In genomic region chr12:65123435-65124063, GRCh38 we compare ENCODE assay signal across 1 cellular context.
TF ChIP-seq lines count a peak whose summit lies in the region.

No MANE protein-coding gene starts in this region.

TF ChIP-seq in HepG2, 621 proteins besides CTCF, POLR2A, EP300 and RAD21 (continued from another document):
- TF ChIP-seq FOXP4 (CRISPR knock-in tag; IDR thresholded peaks at IDR 0.05) (no peak), E2F1 (CRISPR knock-in tag; IDR thresholded peaks at IDR 0.05) (no peak), SRY (CRISPR knock-in tag; IDR thresholded peaks at IDR 0.05) (no peak), CEBPG (CRISPR knock-in tag; IDR thresholded peaks at IDR 0.05) (no peak), HOXA7 (CRISPR knock-in tag; IDR thresholded peaks at IDR 0.05) (no peak), ZBTB33 (CRISPR knock-in tag; IDR thresholded peaks at IDR 0.05) (no peak), ZNF674 (CRISPR knock-in tag; IDR thresholded peaks at IDR 0.05; ENCODE audit: low read depth) (no peak), ADNP (CRISPR knock-in tag; IDR thresholded peaks at IDR 0.05) (no peak), PRMT3 (CRISPR knock-in tag; IDR thresholded peaks at IDR 0.05; ENCODE audit: borderline replicate concordance, low read depth) (no peak), ZFY (CRISPR knock-in tag; IDR thresholded peaks at IDR 0.05) (no peak), SP5 (CRISPR knock-in tag; IDR thresholded peaks at IDR 0.05; ENCODE audit: borderline replicate concordance, low read depth) (no peak), NONO (IDR thresholded peaks at IDR 0.05) (no peak), NONO (CRISPR knock-in tag; conservative IDR thresholded peaks at IDR 0.05) (no peak), NFRKB (IDR thresholded peaks at IDR 0.05) (no peak), ZNF160 (CRISPR knock-in tag; IDR thresholded peaks at IDR 0.05) (no peak), SMC3 (IDR thresholded peaks at IDR 0.05; ENCODE audit: low read length) (peak; percentile 71), PPARG (CRISPR knock-in tag; conservative IDR thresholded peaks at IDR 0.05) (no peak), ERF (CRISPR knock-in tag; IDR thresholded peaks at IDR 0.05) (no peak), STAG1 (CRISPR knock-in tag; IDR thresholded peaks at IDR 0.05) (peak; percentile 69), KLF9 (CRISPR knock-in tag; IDR thresholded peaks at IDR 0.05; ENCODE audit: low read depth) (no peak), RBM22 (optimal IDR thresholded peaks at IDR 0.05; ENCODE audit: low read length) (no peak), ARID3A (IDR thresholded peaks at IDR 0.05; ENCODE audit: low read depth, low read length) (peak; percentile 63), MIXL1 (CRISPR knock-in tag; IDR thresholded peaks at IDR 0.05) (0 out of 2 replicates have a peak, but pooled peaks have one; percentile 41)
